In the genomic region with DNA sequence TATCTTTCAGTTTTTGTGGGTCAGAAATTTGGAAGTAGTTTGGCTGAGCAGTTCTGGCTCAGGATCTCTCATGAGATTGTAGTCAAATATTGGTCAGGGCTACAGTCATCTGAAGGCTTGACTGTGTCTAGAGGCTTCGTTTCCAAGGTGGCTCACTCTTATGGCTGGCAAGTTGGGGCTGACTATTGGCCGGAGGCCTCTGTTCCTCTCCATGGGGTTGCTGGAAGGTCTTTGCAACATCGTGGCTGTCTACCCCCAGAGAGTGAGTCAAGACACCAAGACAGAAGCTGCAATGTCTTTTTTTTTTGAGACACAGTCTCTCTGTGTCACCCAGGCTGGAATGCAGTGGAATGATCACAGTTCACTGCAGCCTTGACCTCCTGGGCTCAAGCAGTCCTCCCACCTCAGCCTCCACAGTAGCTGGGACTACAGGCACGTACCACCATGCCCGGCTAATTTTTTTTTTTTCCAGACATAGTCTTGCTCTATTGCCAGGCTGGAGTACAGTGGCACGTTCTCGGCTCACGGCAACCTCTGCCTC, we compare ENCODE assay signal across 1 cellular context.
TF ChIP-seq lines count a peak whose summit lies in the region.

No MANE protein-coding gene starts in this region.

TF ChIP-seq in WTC11, 78 proteins besides CTCF, POLR2A, EP300 and RAD21 (continued from another document):
- TF ChIP-seq, protein P1, sequence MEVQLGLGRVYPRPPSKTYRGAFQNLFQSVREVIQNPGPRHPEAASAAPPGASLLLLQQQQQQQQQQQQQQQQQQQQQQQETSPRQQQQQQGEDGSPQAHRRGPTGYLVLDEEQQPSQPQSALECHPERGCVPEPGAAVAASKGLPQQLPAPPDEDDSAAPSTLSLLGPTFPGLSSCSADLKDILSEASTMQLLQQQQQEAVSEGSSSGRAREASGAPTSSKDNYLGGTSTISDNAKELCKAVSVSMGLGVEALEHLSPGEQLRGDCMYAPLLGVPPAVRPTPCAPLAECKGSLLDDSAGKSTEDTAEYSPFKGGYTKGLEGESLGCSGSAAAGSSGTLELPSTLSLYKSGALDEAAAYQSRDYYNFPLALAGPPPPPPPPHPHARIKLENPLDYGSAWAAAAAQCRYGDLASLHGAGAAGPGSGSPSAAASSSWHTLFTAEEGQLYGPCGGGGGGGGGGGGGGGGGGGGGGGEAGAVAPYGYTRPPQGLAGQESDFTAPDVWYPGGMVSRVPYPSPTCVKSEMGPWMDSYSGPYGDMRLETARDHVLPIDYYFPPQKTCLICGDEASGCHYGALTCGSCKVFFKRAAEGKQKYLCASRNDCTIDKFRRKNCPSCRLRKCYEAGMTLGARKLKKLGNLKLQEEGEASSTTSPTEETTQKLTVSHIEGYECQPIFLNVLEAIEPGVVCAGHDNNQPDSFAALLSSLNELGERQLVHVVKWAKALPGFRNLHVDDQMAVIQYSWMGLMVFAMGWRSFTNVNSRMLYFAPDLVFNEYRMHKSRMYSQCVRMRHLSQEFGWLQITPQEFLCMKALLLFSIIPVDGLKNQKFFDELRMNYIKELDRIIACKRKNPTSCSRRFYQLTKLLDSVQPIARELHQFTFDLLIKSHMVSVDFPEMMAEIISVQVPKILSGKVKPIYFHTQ (CRISPR knock-in tag; IDR thresholded peaks at IDR 0.05): no peak
- TF ChIP-seq, protein P2, sequence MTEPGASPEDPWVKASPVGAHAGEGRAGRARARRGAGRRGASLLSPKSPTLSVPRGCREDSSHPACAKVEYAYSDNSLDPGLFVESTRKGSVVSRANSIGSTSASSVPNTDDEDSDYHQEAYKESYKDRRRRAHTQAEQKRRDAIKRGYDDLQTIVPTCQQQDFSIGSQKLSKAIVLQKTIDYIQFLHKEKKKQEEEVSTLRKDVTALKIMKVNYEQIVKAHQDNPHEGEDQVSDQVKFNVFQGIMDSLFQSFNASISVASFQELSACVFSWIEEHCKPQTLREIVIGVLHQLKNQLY (CRISPR knock-in tag; IDR thresholded peaks at IDR 0.05): no peak
- TF ChIP-seq NR3C1 (CRISPR knock-in tag; conservative IDR thresholded peaks at IDR 0.05; ENCODE audit: low read depth): no peak
- TF ChIP-seq PRDM15 (CRISPR knock-in tag; IDR thresholded peaks at IDR 0.05): no peak
- TF ChIP-seq MYBL2 (CRISPR knock-in tag; IDR thresholded peaks at IDR 0.05): no peak
- no peak for TF ChIP-seq NR2C2 (CRISPR knock-in tag; IDR thresholded peaks at IDR 0.05)
- no peak for TF ChIP-seq OVOL2 (CRISPR knock-in tag; IDR thresholded peaks at IDR 0.05; ENCODE audit: borderline replicate concordance)
- TF ChIP-seq ZNF219 (CRISPR knock-in tag; IDR thresholded peaks at IDR 0.05; ENCODE audit: borderline replicate concordance): no peak
- TF ChIP-seq FOXP4 (CRISPR knock-in tag; IDR thresholded peaks at IDR 0.05): no peak
- no peak for TF ChIP-seq CREB1 (CRISPR knock-in tag; IDR thresholded peaks at IDR 0.05)
- TF ChIP-seq SP1 (CRISPR knock-in tag; conservative IDR thresholded peaks at IDR 0.05): no peak
- no peak for TF ChIP-seq ZNF317 (CRISPR knock-in tag; IDR thresholded peaks at IDR 0.05; ENCODE audit: borderline replicate concordance, low read depth)
- TF ChIP-seq TP53 (CRISPR knock-in tag; IDR thresholded peaks at IDR 0.05): no peak
TF ChIP-seq in WTC11: peak in this region for 0.
